Comparison of ENCODE assay signal across 1 cellular context in genomic region chr19:6378036-6378435, GRCh38.
TF ChIP-seq lines count a peak whose summit lies in the region.

No MANE protein-coding gene starts in this region.

TF ChIP-seq in K562, 482 proteins besides CTCF, POLR2A, EP300 and RAD21:
- no peak for TF ChIP-seq ELK3 (CRISPR knock-in tag; IDR thresholded peaks at IDR 0.05)
- TF ChIP-seq CSDE1 (IDR thresholded peaks at IDR 0.05) = no peak
- TF ChIP-seq ZNF239 (CRISPR knock-in tag; IDR thresholded peaks at IDR 0.05) = no peak
- TF ChIP-seq MITF (IDR thresholded peaks at IDR 0.05) = no peak
- TF ChIP-seq ZNF740 (CRISPR knock-in tag; IDR thresholded peaks at IDR 0.05) = no peak
- TF ChIP-seq ZNF740 (tag; IDR thresholded peaks at IDR 0.05) = no peak
- peak; percentile 14; the same call in 1 of the 2 replicates for TF ChIP-seq ZNF316 (IDR thresholded peaks at IDR 0.05)
- TF ChIP-seq POLR2G (IDR thresholded peaks at IDR 0.05; ENCODE audit: low read depth, low read length) = peak; percentile 62
- TF ChIP-seq CXXC5 (CRISPR knock-in tag; IDR thresholded peaks at IDR 0.05) = no peak
- no peak for TF ChIP-seq MAZ (CRISPR knock-in tag; conservative IDR thresholded peaks at IDR 0.05 in 1 of 2, IDR thresholded peaks at IDR 0.05 in 1 of 2)
- TF ChIP-seq HDAC6 (IDR thresholded peaks at IDR 0.05; ENCODE audit: low read depth, low read length) = no peak
